ENCODE assay signal across 8 cellular contexts in genomic region chr6:26328265-26328844, GRCh38. TPM values are rescaled to one million over a fixed set of nuclear protein-coding genes. Genes with fewer than 3 reads are reported as not detected.
DNase-seq lines count a peak whose midpoint lies in the region; ATAC-seq and TF ChIP-seq lines count a peak whose summit lies in the region.

No MANE protein-coding gene starts in this region.

- H3K18ac ChIP-seq in mesendoderm (ENCODE audit: low read length) = no peak overlapping the region

- H3K4me1 ChIP-seq in DOHH2 (ENCODE audit: control insufficient read depth, low read length) (peaks cover 59% of the 10 kb centered on the region), HUES48 (ENCODE audit: control insufficient read depth, insufficient read depth, low read length) (peaks cover 3% of the 10 kb centered on the region; the same call in 1 of the 2 replicates), mesendoderm (ENCODE audit: control insufficient read depth, low read depth, low read length) (no peaks in the 10 kb centered on the region)

- H3K4me1 Mint-ChIP-seq in activated T-helper 17 cell treated with anti-CD3 and anti-CD28 coated beads, Interleukin-2, amount 50 U/mL, for 72 hours = peaks cover 37% of the 10 kb centered on the region

- no peak overlapping the region for H3K4ac ChIP-seq in mesendoderm (ENCODE audit: low read depth, low read length)

- H2BK120ac ChIP-seq in mesendoderm (ENCODE audit: low read depth, low read length) = no peak overlapping the region

- peaks cover 32% of the 10 kb centered on the region for H3F3A ChIP-seq in DOHH2 (ENCODE audit: control insufficient read depth, insufficient read depth)

- H3K56ac ChIP-seq in mesendoderm (ENCODE audit: low read length) = peak overlapping the region; percentile 57

- peak overlapping the region; percentile 78 for H3K4me3 Mint-ChIP-seq in activated T-helper 17 cell treated with anti-CD3 and anti-CD28 coated beads, Interleukin-2, amount 50 U/mL, for 72 hours

- H3K36me3 Mint-ChIP-seq in activated T-helper 17 cell treated with anti-CD3 and anti-CD28 coated beads, Interleukin-2, amount 50 U/mL, for 72 hours (ENCODE audit: low read depth) = peaks cover 23% of the 10 kb centered on the region

- H3K9me3 Mint-ChIP-seq in activated T-helper 17 cell treated with anti-CD3 and anti-CD28 coated beads, Interleukin-2, amount 50 U/mL, for 72 hours = no peaks in the 10 kb centered on the region

- peaks cover 15% of the 10 kb centered on the region for H3K27me3 ChIP-seq in DOHH2 (ENCODE audit: control insufficient read depth, low read length)
- peaks cover 17% of the 10 kb centered on the region for H3K27me3 ChIP-seq in HUES48 (ENCODE audit: control insufficient read depth, insufficient read depth, low read length)
- H3K27me3 ChIP-seq in mesendoderm (ENCODE audit: insufficient read depth, low read length, poor library complexity) = peaks cover 3% of the 10 kb centered on the region

- H3K9me3 ChIP-seq in DOHH2 (ENCODE audit: control insufficient read depth, insufficient read depth, low read length) (no peaks in the 10 kb centered on the region), HUES48 (ENCODE audit: control insufficient read depth, insufficient read depth, low read length) (no peaks in the 10 kb centered on the region)

- WGBS in mesendoderm (ENCODE audit: extremely low coverage, insufficient coverage, low lambda C conversion rate) = no CpG with 5 or more reads among the region's 13 CpGs

- no peaks in the 10 kb centered on the region for H4K20me1 ChIP-seq in DOHH2 (ENCODE audit: control insufficient read depth, insufficient read depth, low read depth, low read length)

- H3K4me3 ChIP-seq in DOHH2 (ENCODE audit: low read length) = peak overlapping the region; percentile 81
- peak overlapping the region; percentile 94 for H3K4me3 ChIP-seq in HUES48 (ENCODE audit: low read depth, low read length)
- no peak overlapping the region for H3K4me3 ChIP-seq in mesendoderm (ENCODE audit: low read length)

- no peak overlapping the region for H2AK5ac ChIP-seq in mesendoderm (ENCODE audit: low read length)

- H3K36me3 ChIP-seq in DOHH2 (ENCODE audit: control insufficient read depth, low read length) (no peaks in the 10 kb centered on the region), HUES48 (ENCODE audit: control insufficient read depth, insufficient read depth, low read length) (no peaks in the 10 kb centered on the region), mesendoderm (ENCODE audit: control insufficient read depth, insufficient read depth, low read length) (no peaks in the 10 kb centered on the region)

- DNase-seq in mesendoderm = peak; percentile 64
- no peak for DNase-seq in NK-92 (lab: John Stamatoyannopoulos, UW; ENCODE audit: unreplicated experiment)
- no peak for DNase-seq in NK-92 treated with Interleukin-12 subunit alpha and Interleukin-12 subunit beta, amount 100 ng/mL, for 24 hours (lab: John Stamatoyannopoulos, UW)
- no peak for DNase-seq in stimulated activated CD4-positive, alpha-beta T cell treated with anti-CD3 and anti-CD28 coated beads, Interleukin-4, amount 100 ng/mL, for 24 hours

- H3K27ac Mint-ChIP-seq in activated T-helper 17 cell treated with anti-CD3 and anti-CD28 coated beads, Interleukin-2, amount 50 U/mL, for 72 hours = peak overlapping the region; percentile 92

- H3K4me2 ChIP-seq in DOHH2 (ENCODE audit: low read length) (peak overlapping the region; percentile 82), mesendoderm (ENCODE audit: low read length) (no peak overlapping the region)

- no peaks in the 10 kb centered on the region for H3K9me2 ChIP-seq in DOHH2 (replicated peaks; ENCODE audit: control insufficient read depth, low read length)

- H4K8ac ChIP-seq in mesendoderm (ENCODE audit: low read depth, low read length) = no peak overlapping the region

- no peak overlapping the region for H3K23ac ChIP-seq in mesendoderm (ENCODE audit: low read length)

- H3K9ac ChIP-seq in HUES48 (ENCODE audit: low read depth, low read length) (no peak overlapping the region), mesendoderm (ENCODE audit: low read length) (peak overlapping the region; percentile 30)

- H2BK5ac ChIP-seq in mesendoderm (ENCODE audit: low read length) = no peak overlapping the region

- no peak overlapping the region for H2BK15ac ChIP-seq in mesendoderm (replicated peaks; ENCODE audit: low read depth)

- H4K5ac ChIP-seq in mesendoderm (ENCODE audit: low read length) = no peak overlapping the region

- H3K27ac ChIP-seq in DOHH2 (ENCODE audit: low read depth, low read length) = no peak overlapping the region
- no peak overlapping the region for H3K27ac ChIP-seq in HUES48 (ENCODE audit: low read depth, low read length)
- no peak overlapping the region for H3K27ac ChIP-seq in mesendoderm (ENCODE audit: low read depth, low read length)

- no peaks in the 10 kb centered on the region for H3K79me1 ChIP-seq in mesendoderm (ENCODE audit: low read length)

- peaks cover 18% of the 10 kb centered on the region for H3K27me3 Mint-ChIP-seq in activated T-helper 17 cell treated with anti-CD3 and anti-CD28 coated beads, Interleukin-2, amount 50 U/mL, for 72 hours

- H3K79me2 ChIP-seq in DOHH2 (ENCODE audit: control insufficient read depth, low read length) (no peaks in the 10 kb centered on the region), mesendoderm (ENCODE audit: control insufficient read depth, insufficient read depth, low read length) (no peaks in the 10 kb centered on the region)

- peak; percentile 20 for ATAC-seq in activated T-helper 17 cell treated with anti-CD3 and anti-CD28 coated beads, Interleukin-2, amount 50 U/mL, for 72 hours (replicated peaks)
- no peak for ATAC-seq in GM21576 (IDR thresholded peaks at IDR 0.05; ENCODE audit: unreplicated experiment)

- no peak for TF ChIP-seq CTCF in DOHH2 (IDR thresholded peaks at IDR 0.05; ENCODE audit: low read depth, low read length, poor library complexity, severe bottlenecking)

RNA-seq across cellular contexts. Expression of gene BTN3A2, which starts 36.6 kb away (rescaled TPM):
- 100 to 1,000 TPM in 1 of 2 donors, 10 to 100 TPM in 1; 70.5 to 134 TPM for total RNA-seq in activated T-helper 17 cell treated with anti-CD3 and anti-CD28 coated beads, Interleukin-2, amount 50 U/mL, for 72 hours
- 0.49 TPM for polyA plus RNA-seq in mesendoderm (2013, experiment 1 of 2)
- 0.52 TPM for polyA plus RNA-seq in mesendoderm (2013, experiment 2 of 2)

RNA-seq across cellular contexts. Expression of gene BTN2A2, which starts 54.6 kb away (rescaled TPM):
- 10 to 100 TPM; 20.7 to 46.3 TPM for total RNA-seq in activated T-helper 17 cell treated with anti-CD3 and anti-CD28 coated beads, Interleukin-2, amount 50 U/mL, for 72 hours
- 7.0 TPM for polyA plus RNA-seq in mesendoderm (2013, experiment 1 of 2)
- polyA plus RNA-seq in mesendoderm (2013, experiment 2 of 2) = 6.1 TPM
